20 cellular contexts compared by ENCODE assay signal in genomic region chr6:161044335-161044734, GRCh38.
"Had no signal": no experiment of that assay in that cellular context is flagged by ENCODE, and none has a peak within 500 bp of the region (broad histone marks: within the 10 kb centered on the region; RNA-seq: fewer than 3 reads in every experiment).

No MANE protein-coding gene starts in this region.

- H3K4me3 ChIP-seq: hepatocyte, spleen, tibial nerve had no signal

- H3K9me3 ChIP-seq: spleen, tibial nerve had no signal

- H3K4me1 ChIP-seq: spleen had no signal

- H3K27me3 Mint-ChIP-seq: activated CD8-positive, alpha-beta T cell treated with anti-CD3 and anti-CD28 coated beads for 36 hours; activated naive CD4-positive, alpha-beta T cell treated with anti-CD3 and anti-CD28 coated beads, Interleukin-2, amount 50 U/mL, for 24 hours; brain; naive thymus-derived CD4-positive, alpha-beta T cell had no signal

- H3K27me3 ChIP-seq: hepatocyte, spleen, tibial nerve had no signal

- ATAC-seq: activated CD8-positive, alpha-beta T cell treated with anti-CD3 and anti-CD28 coated beads for 36 hours; activated T-cell treated with anti-CD3 and anti-CD28 coated beads, Interleukin-2, amount 50 U/mL, for 4 hours; esophagus mucosa; left colon; naive thymus-derived CD4-positive, alpha-beta T cell; right cardiac atrium had no signal

- H3K4me3 Mint-ChIP-seq: activated CD8-positive, alpha-beta T cell treated with anti-CD3 and anti-CD28 coated beads for 36 hours; activated naive CD4-positive, alpha-beta T cell treated with anti-CD3 and anti-CD28 coated beads, Interleukin-2, amount 50 U/mL, for 24 hours; activated T-cell treated with anti-CD3 and anti-CD28 coated beads, Interleukin-2, amount 50 U/mL, for 4 hours; brain; naive thymus-derived CD4-positive, alpha-beta T cell had no signal

- H3K27ac Mint-ChIP-seq: activated CD8-positive, alpha-beta T cell treated with anti-CD3 and anti-CD28 coated beads for 36 hours; activated naive CD4-positive, alpha-beta T cell treated with anti-CD3 and anti-CD28 coated beads, Interleukin-2, amount 50 U/mL, for 24 hours; activated T-helper 2 cell treated with anti-CD3 and anti-CD28 coated beads, Interferon-gamma antibody, Interleukin-2, Interleukin-4, amounts not matched to agents 10 μg/mL and 5 μg/mL and 100 μg/mL, durations not matched to agents 14 hours and 24 hours and 36 hours; brain; naive thymus-derived CD4-positive, alpha-beta T cell had no signal

- DNase-seq: activated CD4-positive, alpha-beta T cell treated with anti-CD3 and anti-CD28 coated beads for 1 hour; activated CD4-positive, alpha-beta T cell treated with anti-CD3 and anti-CD28 coated beads, Interleukin-2, amount 50 U/mL, for 1 hour; activated CD8-positive, alpha-beta T cell treated with anti-CD3 and anti-CD28 coated beads for 36 hours; activated T-cell treated with anti-CD3 and anti-CD28 coated beads, Interleukin-2, amount 50 U/mL, for 4 hours; anterior cingulate cortex; caudate nucleus; islet precursor cell; left colon; midbrain; naive thymus-derived CD4-positive, alpha-beta T cell; right cardiac atrium; spleen; stimulated activated naive CD4-positive, alpha-beta T cell treated with Interleukin-2 at 50 U/mL for 16 hours; T1000 had no signal

- H3K27ac ChIP-seq: hepatocyte, spleen, tibial nerve had no signal

- H3K9me3 Mint-ChIP-seq: activated CD8-positive, alpha-beta T cell treated with anti-CD3 and anti-CD28 coated beads for 36 hours; activated naive CD4-positive, alpha-beta T cell treated with anti-CD3 and anti-CD28 coated beads, Interleukin-2, amount 50 U/mL, for 24 hours; activated T-cell treated with anti-CD3 and anti-CD28 coated beads, Interleukin-2, amount 50 U/mL, for 4 hours; activated T-helper 2 cell treated with anti-CD3 and anti-CD28 coated beads, Interferon-gamma antibody, Interleukin-2, Interleukin-4, amounts not matched to agents 10 μg/mL and 5 μg/mL and 100 μg/mL, durations not matched to agents 14 hours and 24 hours and 36 hours; brain; naive thymus-derived CD4-positive, alpha-beta T cell had no signal

- H3K4me2 ChIP-seq: hepatocyte had no signal

- H2AFZ ChIP-seq: hepatocyte had no signal
